ENCODE assay signal across 8 cellular contexts in the genomic region with DNA sequence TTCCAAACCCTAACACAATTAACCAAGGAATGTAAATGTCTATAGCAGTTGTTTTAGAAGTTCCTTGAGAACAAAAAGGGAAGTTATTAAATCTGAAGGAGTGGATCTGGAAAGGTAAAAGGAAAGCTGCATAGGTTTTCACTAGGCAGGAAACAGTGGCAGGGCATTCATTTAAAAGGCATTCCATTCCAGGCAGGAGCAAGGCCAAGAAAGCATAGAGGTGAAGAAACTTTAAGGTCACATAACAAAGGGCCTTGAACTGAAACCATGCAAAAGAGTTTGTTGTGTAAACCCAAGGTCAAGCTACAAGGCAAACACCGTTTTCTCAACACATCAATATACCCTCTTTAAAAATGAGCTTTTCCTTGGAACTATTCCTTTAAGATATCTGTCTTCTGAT. TPM values are rescaled to one million over a fixed set of nuclear protein-coding genes. Genes with fewer than 3 reads are reported as not detected.
DNase-seq lines count a peak whose midpoint lies in the region; ATAC-seq and TF ChIP-seq lines count a peak whose summit lies in the region.

No MANE protein-coding gene starts in this region.

- no peak for TF ChIP-seq POLR2A in spleen (IDR thresholded peaks at IDR 0.05)

- H3K36me3 ChIP-seq in iPS-20b (ENCODE audit: insufficient read depth, low read depth, low read length) (peaks cover 8% of the 10 kb centered on the region; the same call in 1 of the 2 replicates), spleen (no peaks in the 10 kb centered on the region)

- H3K4me3 ChIP-seq in iPS-20b (ENCODE audit: low read length), result peak overlapping the region; percentile 95
- peak overlapping the region; percentile 56 to 83 (median 64) for H3K4me3 ChIP-seq in spleen

- H3K27me3 ChIP-seq in iPS-20b (ENCODE audit: insufficient read depth, low read length) (no peaks in the 10 kb centered on the region), spleen (replicated peaks in 1 of 7) (no peaks in the 10 kb centered on the region)

- no peaks in the 10 kb centered on the region for H3K9me3 Mint-ChIP-seq in activated naive CD8-positive, alpha-beta T cell treated with anti-CD3 and anti-CD28 coated beads, Interleukin-2, amount 10 ng/mL, durations not matched to agents 7 days and 5 days

- peak overlapping the region; percentile 99 for H3K9ac ChIP-seq in iPS-20b (ENCODE audit: low read depth, low read length)

- no peak for TF ChIP-seq CTCF in spleen (IDR thresholded peaks at IDR 0.05 in 8 of 11, conservative IDR thresholded peaks at IDR 0.05 in 3 of 11)

- peaks cover 26% of the 10 kb centered on the region for H3K4me1 Mint-ChIP-seq in activated naive CD8-positive, alpha-beta T cell treated with anti-CD3 and anti-CD28 coated beads, Interleukin-2, amount 10 ng/mL, durations not matched to agents 7 days and 5 days

- no peak for ATAC-seq in activated naive CD8-positive, alpha-beta T cell treated with anti-CD3 and anti-CD28 coated beads, Interleukin-2, amount 10 ng/mL, durations not matched to agents 7 days and 5 days (ENCODE audit: low read depth)

- H3K4me1 ChIP-seq in iPS-20b (ENCODE audit: insufficient read depth, low read length), result peaks cover 30% of the 10 kb centered on the region
- H3K4me1 ChIP-seq in spleen, result peaks cover 0 to 34% (median 23%) of the 10 kb centered on the region in 6 donors

- H3K27ac ChIP-seq in iPS-20b (ENCODE audit: low read length), result peak overlapping the region; percentile 98
- peak overlapping the region; percentile 73 to 88 (median 82) for H3K27ac ChIP-seq in spleen

- peak overlapping the region; percentile 93 for H3K4me3 Mint-ChIP-seq in activated naive CD8-positive, alpha-beta T cell treated with anti-CD3 and anti-CD28 coated beads, Interleukin-2, amount 10 ng/mL, durations not matched to agents 7 days and 5 days

- peaks cover 16% of the 10 kb centered on the region for H3K36me3 Mint-ChIP-seq in activated naive CD8-positive, alpha-beta T cell treated with anti-CD3 and anti-CD28 coated beads, Interleukin-2, amount 10 ng/mL, durations not matched to agents 7 days and 5 days

- intact Hi-C loops in spleen (cut with DNase I; ENCODE audit: low total_unique reads), result loop anchor here (10.0 kb wide), 1 partner anchor 220 kb away; no protein-coding TSS in a partner anchor

- POLR2A ChIA-PET in activated naive CD8-positive, alpha-beta T cell treated with anti-CD3 and anti-CD28 coated beads, Interleukin-2, amount 10 ng/mL, durations not matched to agents 7 days and 5 days (lab: Charles Lee), result no interaction called here

- peak overlapping the region; percentile 89 for H3K27ac Mint-ChIP-seq in activated naive CD8-positive, alpha-beta T cell treated with anti-CD3 and anti-CD28 coated beads, Interleukin-2, amount 10 ng/mL, durations not matched to agents 7 days and 5 days

- H3K9me3 ChIP-seq in iPS-20b (ENCODE audit: insufficient read depth, low read depth, low read length) (no peaks in the 10 kb centered on the region), spleen (no peaks in the 10 kb centered on the region)

- WGBS in spleen, 5 donors, result 76 to 80% (median 79%) methylated on average over 1 of the region's 1 CpG

- H3K27me3 Mint-ChIP-seq in activated naive CD8-positive, alpha-beta T cell treated with anti-CD3 and anti-CD28 coated beads, Interleukin-2, amount 10 ng/mL, durations not matched to agents 7 days and 5 days, result no peaks in the 10 kb centered on the region

- peak; percentile 75 for DNase-seq in NCI-H1092 treated with DMSO at 0.1 percent for 48 hours (lab: John Stamatoyannopoulos, UW)
- no peak for DNase-seq in NCI-H1092 (lab: John Stamatoyannopoulos, UW)
- no peak for DNase-seq in activated naive CD8-positive, alpha-beta T cell treated with anti-CD3 and anti-CD28 coated beads, Interleukin-2, amount 10 ng/mL, durations not matched to agents 7 days and 5 days
- DNase-seq in spleen, result no peak
- no peak for DNase-seq in ecto neural progenitor cell (ENCODE audit: low spot score)
- DNase-seq in SW 1271 (lab: John Stamatoyannopoulos, UW), result no peak
- DNase-seq in stimulated activated CD4-positive, alpha-beta T cell treated with anti-CD3 and anti-CD28 coated beads, Interleukin-4, amount 100 ng/mL, for 24 hours, result no peak

RNA-seq across cellular contexts. Expression of a gene that starts 0.8 kb away (rescaled TPM):
- 10 to 100 TPM; 16.2 to 18.3 TPM for total RNA-seq in activated naive CD8-positive, alpha-beta T cell treated with anti-CD3 and anti-CD28 coated beads, Interleukin-2, amount 10 ng/mL, durations not matched to agents 7 days and 5 days
- 1 to 10 TPM in 6 of 7 donors, under 1 TPM in 1; 0.82 to 4.1 (median 1.8) TPM for total RNA-seq in spleen
- polyA plus RNA-seq in spleen, result under 1 TPM; 0.07 to 0.86 (median 0.58) TPM
